Comparison of ENCODE assay signal across 14 cellular contexts in the genomic region with DNA sequence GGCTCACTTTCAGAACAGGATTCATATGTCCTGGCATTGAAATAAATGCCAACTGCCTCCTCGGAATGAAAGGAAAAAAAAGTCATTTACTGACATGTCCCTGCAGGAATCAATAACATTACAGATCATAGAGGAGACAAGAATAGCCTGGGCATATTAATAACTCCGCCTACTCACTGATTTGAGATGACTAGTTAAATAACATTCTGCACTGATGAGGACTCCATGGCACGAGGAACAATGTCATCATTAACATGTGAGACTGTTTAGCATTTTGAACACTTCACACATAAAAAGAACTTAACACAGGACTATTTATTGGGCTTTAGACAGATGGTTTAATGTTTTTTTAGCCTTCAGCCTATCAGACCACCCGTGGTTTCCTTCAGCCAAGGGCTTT.
A peak's percentile ranks its signal among the peaks of the same experiment; 100 is the strongest.
DNase-seq lines count a peak whose midpoint lies in the region; ATAC-seq and TF ChIP-seq lines count a peak whose summit lies in the region.
"Had no signal": no experiment of that assay in that cellular context is flagged by ENCODE, and none has a peak within 500 bp of the region (broad histone marks: within the 10 kb centered on the region; RNA-seq: fewer than 3 reads in every experiment).

No MANE protein-coding gene starts in this region.

- ATAC-seq in GM19023 (IDR thresholded peaks at IDR 0.05; ENCODE audit: unreplicated experiment), result no peak
- ATAC-seq: A549, PC-3 had no signal

- peak; percentile 19 for DNase-seq in NCI-H446 treated with DMSO at 0.1 percent for 48 hours (lab: John Stamatoyannopoulos, UW)
- no peak for DNase-seq in NCI-H446 (lab: John Stamatoyannopoulos, UW)
- DNase-seq in NCI-H1417 treated with DMSO at 0.1 percent for 48 hours (lab: John Stamatoyannopoulos, UW), result peak; percentile 85
- DNase-seq in ecto neural progenitor cell (ENCODE audit: low spot score), result no peak
- no peak for DNase-seq in stimulated activated naive CD4-positive, alpha-beta T cell (lab: John Stamatoyannopoulos, UW)
- DNase-seq: CD4-positive, alpha-beta T cell; MV-4-11; NCI-H510A; PC-3 had no signal

- no peak for TF ChIP-seq CTCF in VCaP (conservative IDR thresholded peaks at IDR 0.05)

- H3K27ac ChIP-seq in VCaP, result peak overlapping the region; percentile 75
- H3K27ac ChIP-seq: A549, HL-60, SJSA1 had no signal

Comparison
In these comparisons a context has a peak if more than half of its experiments do, and no peak if none do; other contexts are left out.
1. DNase-seq: peak in NCI-H446 treated with DMSO at 0.1 percent for 48 hours (single experiment) and NCI-H1417 treated with DMSO at 0.1 percent for 48 hours (single experiment); none in NCI-H446 (0 of 2), ecto neural progenitor cell (single experiment) and stimulated activated naive CD4-positive, alpha-beta T cell (0 of 6).